In genomic region chr5:10573487-10574145, GRCh38 we compare ENCODE assay signal across 1 cellular context.
TF ChIP-seq lines count a peak whose summit lies in the region.

No MANE protein-coding gene starts in this region.

TF ChIP-seq in HepG2, 621 proteins besides CTCF, POLR2A, EP300 and RAD21:
- TF ChIP-seq ZNF850 (CRISPR knock-in tag; conservative IDR thresholded peaks at IDR 0.05) (no peak), CREB1 (IDR thresholded peaks at IDR 0.05) (peak; percentile 56), CREB1 (CRISPR knock-in tag; IDR thresholded peaks at IDR 0.05) (no peak), ATF7 (IDR thresholded peaks at IDR 0.05) (0 out of 2 replicates have a peak, but pooled peaks have one; percentile 33), ATF7 (CRISPR knock-in tag; IDR thresholded peaks at IDR 0.05) (no peak)
TF ChIP-seq in HepG2: peak in this region for 2.
